Comparison of ENCODE assay signal across 19 cellular contexts in the genomic region with DNA sequence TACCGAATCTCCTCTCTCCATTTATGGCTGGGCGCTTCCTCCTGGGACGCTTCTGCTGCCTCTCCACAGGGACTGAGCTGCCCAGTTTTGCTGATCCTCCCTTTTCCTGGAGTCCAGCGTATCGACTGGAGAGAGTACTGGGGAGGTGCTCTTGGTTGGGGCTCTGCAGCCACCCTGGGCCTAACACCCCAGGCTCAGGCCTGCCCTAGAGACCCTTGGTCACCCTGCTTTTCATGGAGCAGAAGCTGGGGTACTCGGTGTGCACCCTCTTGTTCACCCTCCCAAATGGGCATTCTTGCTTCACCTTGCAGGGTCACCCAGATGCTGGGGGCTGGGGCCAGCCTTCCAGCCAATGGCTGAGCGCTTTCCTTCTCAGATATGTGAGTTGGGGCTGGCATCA.
"Had no signal": no experiment of that assay in that cellular context is flagged by ENCODE, and none has a peak within 500 bp of the region (broad histone marks: within the 10 kb centered on the region; RNA-seq: fewer than 3 reads in every experiment).

No MANE protein-coding gene starts in this region.

- H3K9me3 ChIP-seq: gastrocnemius medialis, heart left ventricle, pancreas, tibial artery, uterus had no signal

- H3K4me3 ChIP-seq: gastrocnemius medialis, heart left ventricle, neural progenitor cell, pancreas, tibial artery, uterus had no signal

- H3K27me3 ChIP-seq: gastrocnemius medialis, neural progenitor cell, pancreas, uterus had no signal

- H3K36me3 ChIP-seq: gastrocnemius medialis, heart left ventricle, neural progenitor cell, pancreas, tibial artery, uterus had no signal

- H3K4me1 ChIP-seq: gastrocnemius medialis, heart left ventricle, neural progenitor cell, pancreas, tibial artery, uterus had no signal

- H3K9ac ChIP-seq: neural progenitor cell had no signal

- DNase-seq: activated CD4-positive, alpha-beta T cell treated with anti-CD3 and anti-CD28 coated beads, Interleukin-2, amount 50 U/mL, for 4 hours; activated effector memory CD4-positive, alpha-beta T cell treated with Interleukin-2 at 50 U/mL for 16 hours; activated naive CD4-positive, alpha-beta T cell treated with anti-CD3 and anti-CD28 coated beads, Interleukin-2, amount 10 ng/mL, durations not matched to agents 7 days and 5 days; activated naive CD8-positive, alpha-beta T cell treated with anti-CD3 and anti-CD28 coated beads, Interleukin-2, amount 50 U/mL, for 24 hours; erythroblast; gastrocnemius medialis; kidney glomerular epithelial cell; left ventricle myocardium superior; naive B cell; stimulated activated naive B cell treated with anti-CD40 and anti-IgM and Interleukin-4, amounts not matched to agents 10 μg/mL and 1 μg/mL and 100 μg/mL, for 72 hours; tibial artery had no signal

- H3K4me1 Mint-ChIP-seq: activated naive CD4-positive, alpha-beta T cell treated with anti-CD3 and anti-CD28 coated beads, Interleukin-2, amount 10 ng/mL, durations not matched to agents 7 days and 5 days; brain; naive B cell; stimulated activated naive B cell treated with anti-CD40 and anti-IgM and Interleukin-4, amounts not matched to agents 10 μg/mL and 1 μg/mL and 100 μg/mL, for 72 hours had no signal

- H3K27me3 Mint-ChIP-seq: activated naive CD8-positive, alpha-beta T cell treated with anti-CD3 and anti-CD28 coated beads, Interleukin-2, amount 50 U/mL, for 24 hours; activated T-cell treated with anti-CD3 and anti-CD28 coated beads, Interleukin-2, amount 50 U/mL, for 24 hours; stimulated activated naive B cell treated with anti-CD40 and anti-IgM and Interleukin-4, amounts not matched to agents 10 μg/mL and 1 μg/mL and 100 μg/mL, for 72 hours had no signal

- H3K27ac Mint-ChIP-seq: activated naive CD4-positive, alpha-beta T cell treated with anti-CD3 and anti-CD28 coated beads, Interleukin-2, amount 10 ng/mL, durations not matched to agents 7 days and 5 days; activated naive CD8-positive, alpha-beta T cell treated with anti-CD3 and anti-CD28 coated beads, Interleukin-2, amount 50 U/mL, for 24 hours; activated T-cell treated with anti-CD3 and anti-CD28 coated beads, Interleukin-2, amount 50 U/mL, for 24 hours; naive B cell; neural progenitor cell; stimulated activated naive B cell treated with anti-CD40 and anti-IgM and Interleukin-4, amounts not matched to agents 10 μg/mL and 1 μg/mL and 100 μg/mL, for 72 hours; T-helper 2 cell treated with Interferon-gamma antibody and Interleukin-4, amounts not matched to agents 5 μg/mL and 100 μg/mL, for 36 hours had no signal

- H3K27ac ChIP-seq: gastrocnemius medialis, heart left ventricle, neural progenitor cell, pancreas, tibial artery, uterus had no signal

- H3K4me3 Mint-ChIP-seq: activated naive CD4-positive, alpha-beta T cell treated with anti-CD3 and anti-CD28 coated beads, Interleukin-2, amount 10 ng/mL, durations not matched to agents 7 days and 5 days; activated naive CD8-positive, alpha-beta T cell treated with anti-CD3 and anti-CD28 coated beads, Interleukin-2, amount 50 U/mL, for 24 hours; activated T-cell treated with anti-CD3 and anti-CD28 coated beads, Interleukin-2, amount 50 U/mL, for 24 hours; brain; naive B cell; neural progenitor cell; stimulated activated naive B cell treated with anti-CD40 and anti-IgM and Interleukin-4, amounts not matched to agents 10 μg/mL and 1 μg/mL and 100 μg/mL, for 72 hours; T-helper 2 cell treated with Interferon-gamma antibody and Interleukin-4, amounts not matched to agents 5 μg/mL and 100 μg/mL, for 36 hours had no signal

- H3K36me3 Mint-ChIP-seq: activated naive CD4-positive, alpha-beta T cell treated with anti-CD3 and anti-CD28 coated beads, Interleukin-2, amount 10 ng/mL, durations not matched to agents 7 days and 5 days; brain; naive B cell; neural progenitor cell; stimulated activated naive B cell treated with anti-CD40 and anti-IgM and Interleukin-4, amounts not matched to agents 10 μg/mL and 1 μg/mL and 100 μg/mL, for 72 hours had no signal

- H3K9me3 Mint-ChIP-seq: activated naive CD4-positive, alpha-beta T cell treated with anti-CD3 and anti-CD28 coated beads, Interleukin-2, amount 10 ng/mL, durations not matched to agents 7 days and 5 days; activated naive CD8-positive, alpha-beta T cell treated with anti-CD3 and anti-CD28 coated beads, Interleukin-2, amount 50 U/mL, for 24 hours; activated T-cell treated with anti-CD3 and anti-CD28 coated beads, Interleukin-2, amount 50 U/mL, for 24 hours; brain; neural progenitor cell; stimulated activated naive B cell treated with anti-CD40 and anti-IgM and Interleukin-4, amounts not matched to agents 10 μg/mL and 1 μg/mL and 100 μg/mL, for 72 hours; T-helper 2 cell treated with Interferon-gamma antibody and Interleukin-4, amounts not matched to agents 5 μg/mL and 100 μg/mL, for 36 hours had no signal

- ATAC-seq: activated naive CD8-positive, alpha-beta T cell treated with anti-CD3 and anti-CD28 coated beads, Interleukin-2, amount 50 U/mL, for 24 hours; gastrocnemius medialis; heart left ventricle; left ventricle myocardium superior; sciatic nerve; stimulated activated naive B cell treated with anti-CD40 and anti-IgM and Interleukin-4, amounts not matched to agents 10 μg/mL and 1 μg/mL and 100 μg/mL, for 72 hours had no signal
